ENCODE assay signal across 8 cellular contexts in genomic region chr17:46411172-46411852, GRCh38. TPM values are rescaled to one million over a fixed set of nuclear protein-coding genes. Genes with fewer than 3 reads are reported as not detected.
DNase-seq lines count a peak whose midpoint lies in the region; ATAC-seq and TF ChIP-seq lines count a peak whose summit lies in the region.
"Not testable (repeated sequence)": the region's sequence is repeated elsewhere in the genome, so short reads cannot be mapped to it uniquely, and the experiment has no call there.

No MANE protein-coding gene starts in this region.

- not testable (repeated sequence) for H3K4me3 ChIP-seq in CD4-positive, CD25-positive, alpha-beta regulatory T cell (ENCODE audit: low read depth, low read length)

- not testable (repeated sequence) for H3K27ac ChIP-seq in CD4-positive, CD25-positive, alpha-beta regulatory T cell (ENCODE audit: insufficient read depth, low read length, poor library complexity, severe bottlenecking)

- DNase-seq in CD4-positive, CD25-positive, alpha-beta regulatory T cell; activated B cell treated with CpG ODN at 0.5 μM for 24 hours; left cardiac atrium; natural killer cell treated with Interleukin-12 subunit alpha and Interleukin-12 subunit beta and Interleukin-15 and Interleukin-18, amount 100 ng/mL, for 72 hours (ENCODE audit: low spot score): not testable (repeated sequence)

- peak; percentile 86 to 92 for ATAC-seq in CD4-positive, CD25-positive, alpha-beta regulatory T cell (ENCODE audit: low read depth in 2 of 2)
- ATAC-seq in GM18870 (IDR thresholded peaks at IDR 0.05; ENCODE audit: unreplicated experiment) (peak; percentile 43), GM21423 (IDR thresholded peaks at IDR 0.05; ENCODE audit: unreplicated experiment) (peak; percentile 44), HG03135 (IDR thresholded peaks at IDR 0.05; ENCODE audit: unreplicated experiment) (peak; percentile 65), activated B cell treated with CpG ODN at 0.5 μM for 24 hours (ENCODE audit: low read depth) (peak; percentile 98), left cardiac atrium (peak; percentile 50 to 54)
- peak; percentile 96 for ATAC-seq in activated T-helper 17 cell treated with anti-CD3 and anti-CD28 coated beads, Interleukin-2, amount 50 U/mL, for 72 hours (replicated peaks)
- ATAC-seq in natural killer cell treated with Interleukin-12 subunit alpha and Interleukin-12 subunit beta and Interleukin-15 and Interleukin-18, amount 100 ng/mL, for 72 hours: peak; percentile 97

- H3K27me3 ChIP-seq in CD4-positive, CD25-positive, alpha-beta regulatory T cell (ENCODE audit: control insufficient read depth, insufficient read depth, low read length): not testable (repeated sequence)

- not testable (repeated sequence) for H3K9me3 Mint-ChIP-seq in CD4-positive, CD25-positive, alpha-beta regulatory T cell; activated B cell treated with CpG ODN at 0.5 μM for 24 hours; activated T-helper 17 cell treated with anti-CD3 and anti-CD28 coated beads, Interleukin-2, amount 50 U/mL, for 72 hours; natural killer cell treated with Interleukin-12 subunit alpha and Interleukin-12 subunit beta and Interleukin-15 and Interleukin-18, amount 100 ng/mL, for 72 hours

- H3K4me1 ChIP-seq in CD4-positive, CD25-positive, alpha-beta regulatory T cell (ENCODE audit: control insufficient read depth, insufficient read depth, low read length, poor library complexity, severe bottlenecking): not testable (repeated sequence)

- H3K27ac Mint-ChIP-seq in CD4-positive, CD25-positive, alpha-beta regulatory T cell; activated B cell treated with CpG ODN at 0.5 μM for 24 hours; activated T-helper 17 cell treated with anti-CD3 and anti-CD28 coated beads, Interleukin-2, amount 50 U/mL, for 72 hours; natural killer cell treated with Interleukin-12 subunit alpha and Interleukin-12 subunit beta and Interleukin-15 and Interleukin-18, amount 100 ng/mL, for 72 hours: not testable (repeated sequence)

- H3K4me3 Mint-ChIP-seq in CD4-positive, CD25-positive, alpha-beta regulatory T cell; activated B cell treated with CpG ODN at 0.5 μM for 24 hours; activated T-helper 17 cell treated with anti-CD3 and anti-CD28 coated beads, Interleukin-2, amount 50 U/mL, for 72 hours; natural killer cell treated with Interleukin-12 subunit alpha and Interleukin-12 subunit beta and Interleukin-15 and Interleukin-18, amount 100 ng/mL, for 72 hours: not testable (repeated sequence)

- not testable (repeated sequence) for H3K36me3 ChIP-seq in CD4-positive, CD25-positive, alpha-beta regulatory T cell (ENCODE audit: control insufficient read depth, insufficient read depth, low read length)

- not testable (repeated sequence) for TF ChIP-seq CTCF in activated B cell treated with CpG ODN at 0.5 μM for 24 hours (IDR thresholded peaks at IDR 0.05)

- POLR2A ChIA-PET in activated B cell treated with CpG ODN at 0.5 μM for 24 hours (lab: Charles Lee): not testable (repeated sequence)

- intact Hi-C loops in activated B cell treated with CpG ODN at 0.5 μM for 24 hours (cut with micrococcal nuclease); left cardiac atrium (cut with DNase I): not testable (repeated sequence)

- not testable (repeated sequence) for H3K36me3 Mint-ChIP-seq in CD4-positive, CD25-positive, alpha-beta regulatory T cell; activated B cell treated with CpG ODN at 0.5 μM for 24 hours (ENCODE audit: low read depth); activated T-helper 17 cell treated with anti-CD3 and anti-CD28 coated beads, Interleukin-2, amount 50 U/mL, for 72 hours (ENCODE audit: low read depth); natural killer cell treated with Interleukin-12 subunit alpha and Interleukin-12 subunit beta and Interleukin-15 and Interleukin-18, amount 100 ng/mL, for 72 hours

- H3K27me3 Mint-ChIP-seq in CD4-positive, CD25-positive, alpha-beta regulatory T cell; activated B cell treated with CpG ODN at 0.5 μM for 24 hours; activated T-helper 17 cell treated with anti-CD3 and anti-CD28 coated beads, Interleukin-2, amount 50 U/mL, for 72 hours; natural killer cell treated with Interleukin-12 subunit alpha and Interleukin-12 subunit beta and Interleukin-15 and Interleukin-18, amount 100 ng/mL, for 72 hours: not testable (repeated sequence)

- not testable (repeated sequence) for H3K4me1 Mint-ChIP-seq in CD4-positive, CD25-positive, alpha-beta regulatory T cell; activated B cell treated with CpG ODN at 0.5 μM for 24 hours; activated T-helper 17 cell treated with anti-CD3 and anti-CD28 coated beads, Interleukin-2, amount 50 U/mL, for 72 hours; natural killer cell treated with Interleukin-12 subunit alpha and Interleukin-12 subunit beta and Interleukin-15 and Interleukin-18, amount 100 ng/mL, for 72 hours (ENCODE audit: low read depth in 2 of 2)

- CTCF ChIA-PET in activated B cell treated with CpG ODN at 0.5 μM for 24 hours (lab: Charles Lee): not testable (repeated sequence)

- not testable (repeated sequence) for H3K9me3 ChIP-seq in CD4-positive, CD25-positive, alpha-beta regulatory T cell (ENCODE audit: control insufficient read depth in 2 of 2, low read length in 2 of 2)

RNA-seq across cellular contexts. Expression of gene ARL17B, which starts 49.7 kb away (rescaled TPM):
- 24.1 TPM for total RNA-seq in CD4-positive, CD25-positive, alpha-beta regulatory T cell
- 10 to 100 TPM; 17.6 to 34.4 (median 20.6) TPM for polyA plus RNA-seq in CD4-positive, CD25-positive, alpha-beta regulatory T cell
- total RNA-seq in activated B cell treated with CpG ODN at 0.5 μM for 24 hours: 35.7 and 43.3 TPM in 2 replicates
- total RNA-seq in activated T-helper 17 cell treated with anti-CD3 and anti-CD28 coated beads, Interleukin-2, amount 50 U/mL, for 72 hours: 10 to 100 TPM; 21.6 to 22.3 TPM
- 10 to 100 TPM in 1 of 2 donors, 1 to 10 TPM in 1; 9.8 to 19.1 TPM for total RNA-seq in left cardiac atrium
- total RNA-seq in natural killer cell treated with Interleukin-12 subunit alpha and Interleukin-12 subunit beta and Interleukin-15 and Interleukin-18, amount 100 ng/mL, for 72 hours: 10 to 100 TPM; 25.1 to 31.3 TPM

Comparison
In these comparisons a context has a peak if more than half of its experiments do, and no peak if none do; other contexts are left out.
1. ATAC-seq: peak in every context shown above with its lines; median percentile 98 in activated B cell treated with CpG ODN at 0.5 μM for 24 hours; 97 in natural killer cell treated with Interleukin-12 subunit alpha and Interleukin-12 subunit beta and Interleukin-15 and Interleukin-18, amount 100 ng/mL, for 72 hours; 96 in activated T-helper 17 cell treated with anti-CD3 and anti-CD28 coated beads, Interleukin-2, amount 50 U/mL, for 72 hours; 89 in CD4-positive, CD25-positive, alpha-beta regulatory T cell; 65 in HG03135; 52 in left cardiac atrium; 44 in GM21423; 43 in GM18870.